Comparison of ENCODE assay signal across 26 cellular contexts in the genomic region with DNA sequence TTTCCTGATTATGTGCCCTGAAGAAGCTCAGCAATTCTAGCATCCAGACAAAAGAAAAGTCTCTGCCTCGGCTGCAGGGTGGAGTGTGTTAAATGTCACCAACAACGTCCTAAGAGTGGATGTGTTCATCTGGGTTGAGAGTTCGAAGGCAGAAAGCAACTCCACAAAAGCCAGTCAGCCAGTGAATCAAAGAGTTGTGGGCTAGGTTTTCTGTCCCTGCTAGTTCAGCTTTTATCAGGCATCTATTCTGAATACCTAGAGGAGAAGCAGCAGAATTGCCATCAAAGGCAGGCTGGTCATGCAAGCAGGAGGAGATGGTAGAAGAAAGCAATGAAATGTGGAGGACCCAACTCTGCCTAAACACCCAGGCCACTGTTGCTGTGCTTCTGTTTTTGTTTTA.
"Had no signal": no experiment of that assay in that cellular context is flagged by ENCODE, and none has a peak within 500 bp of the region (broad histone marks: within the 10 kb centered on the region; RNA-seq: fewer than 3 reads in every experiment).

No MANE protein-coding gene starts in this region.

- H3K4me3 ChIP-seq: ascending aorta, coronary artery, heart left ventricle, left lung, lower lobe of right lung, spleen, testis, transverse colon had no signal

- H3K27me3 Mint-ChIP-seq: brain had no signal

- H3K9me3 Mint-ChIP-seq: activated naive CD8-positive, alpha-beta T cell treated with anti-CD3 and anti-CD28 coated beads, Interleukin-2, amount 10 ng/mL, durations not matched to agents 7 days and 5 days; activated T-helper 2 cell treated with anti-CD3 and anti-CD28 coated beads, Interferon-gamma antibody, Interleukin-2, Interleukin-4, amounts not matched to agents 10 μg/mL and 5 μg/mL and 100 μg/mL, durations not matched to agents 14 hours and 24 hours and 36 hours; brain; effector memory CD8-positive, alpha-beta T cell; naive thymus-derived CD8-positive, alpha-beta T cell; T-helper 2 cell treated with Interferon-gamma antibody and Interleukin-4, amounts not matched to agents 5 μg/mL and 100 μg/mL, for 36 hours had no signal

- H3K27me3 ChIP-seq: ascending aorta, foreskin keratinocyte, heart left ventricle, left lung, spleen, testis, transverse colon had no signal

- DNase-seq: activated CD4-positive, alpha-beta T cell treated with anti-CD3 and anti-CD28 coated beads for 48 hours; activated CD4-positive, alpha-beta T cell treated with anti-CD3 and anti-CD28 coated beads, Interleukin-2, amount 50 U/mL, for 48 hours; activated CD4-positive, CD25-positive, alpha-beta regulatory T cell; activated CD8-positive, alpha-beta memory T cell treated with anti-CD3 and anti-CD28 coated beads, Interleukin-2, amount 10 ng/mL, durations not matched to agents 7 days and 5 days; activated naive CD8-positive, alpha-beta T cell treated with anti-CD3 and anti-CD28 coated beads, Interleukin-2, amount 10 ng/mL, durations not matched to agents 7 days and 5 days; activated T-cell treated with anti-CD3 and anti-CD28 coated beads, Interleukin-2, amount 50 U/mL, for 48 hours; effector memory CD8-positive, alpha-beta T cell; foreskin keratinocyte; heart left ventricle; left lung; lower lobe of right lung; mesenchymal stem cell; naive thymus-derived CD8-positive, alpha-beta T cell; posterior cingulate gyrus; right cardiac atrium; spleen; stimulated activated naive CD4-positive, alpha-beta T cell treated with Interleukin-2 at 50 U/mL for 16 hours; T-helper 1 cell; testis; transverse colon had no signal

- ATAC-seq: activated CD8-positive, alpha-beta memory T cell treated with anti-CD3 and anti-CD28 coated beads, Interleukin-2, amount 10 ng/mL, durations not matched to agents 7 days and 5 days; effector memory CD8-positive, alpha-beta T cell; foreskin keratinocyte; heart left ventricle; left lung; lower lobe of right lung; naive thymus-derived CD8-positive, alpha-beta T cell; right cardiac atrium had no signal

- H3K36me3 Mint-ChIP-seq: activated CD8-positive, alpha-beta memory T cell treated with anti-CD3 and anti-CD28 coated beads, Interleukin-2, amount 10 ng/mL, durations not matched to agents 7 days and 5 days; activated naive CD8-positive, alpha-beta T cell treated with anti-CD3 and anti-CD28 coated beads, Interleukin-2, amount 10 ng/mL, durations not matched to agents 7 days and 5 days; brain; naive thymus-derived CD8-positive, alpha-beta T cell had no signal

- H3K9me3 ChIP-seq: ascending aorta, heart left ventricle, left lung, lower lobe of right lung, spleen, testis, transverse colon had no signal

- H3K27ac ChIP-seq: ascending aorta, coronary artery, foreskin keratinocyte, heart left ventricle, left lung, lower lobe of right lung, spleen, testis, transverse colon had no signal

- H3K4me1 ChIP-seq: ascending aorta, foreskin keratinocyte, left lung, testis, transverse colon had no signal

- H3K27ac Mint-ChIP-seq: activated CD8-positive, alpha-beta memory T cell treated with anti-CD3 and anti-CD28 coated beads, Interleukin-2, amount 10 ng/mL, durations not matched to agents 7 days and 5 days; activated naive CD8-positive, alpha-beta T cell treated with anti-CD3 and anti-CD28 coated beads, Interleukin-2, amount 10 ng/mL, durations not matched to agents 7 days and 5 days; activated T-helper 2 cell treated with anti-CD3 and anti-CD28 coated beads, Interferon-gamma antibody, Interleukin-2, Interleukin-4, amounts not matched to agents 10 μg/mL and 5 μg/mL and 100 μg/mL, durations not matched to agents 14 hours and 24 hours and 36 hours; effector memory CD8-positive, alpha-beta T cell; naive thymus-derived CD8-positive, alpha-beta T cell; T-helper 2 cell treated with Interferon-gamma antibody and Interleukin-4, amounts not matched to agents 5 μg/mL and 100 μg/mL, for 36 hours had no signal

- H3K4me3 Mint-ChIP-seq: activated CD8-positive, alpha-beta memory T cell treated with anti-CD3 and anti-CD28 coated beads, Interleukin-2, amount 10 ng/mL, durations not matched to agents 7 days and 5 days; activated naive CD8-positive, alpha-beta T cell treated with anti-CD3 and anti-CD28 coated beads, Interleukin-2, amount 10 ng/mL, durations not matched to agents 7 days and 5 days; brain; effector memory CD8-positive, alpha-beta T cell; naive thymus-derived CD8-positive, alpha-beta T cell; neural crest cell; T-helper 2 cell treated with Interferon-gamma antibody and Interleukin-4, amounts not matched to agents 5 μg/mL and 100 μg/mL, for 36 hours had no signal

- H3K4me1 Mint-ChIP-seq: naive thymus-derived CD8-positive, alpha-beta T cell had no signal

- H3K36me3 ChIP-seq: ascending aorta, heart left ventricle, left lung, lower lobe of right lung, spleen, transverse colon had no signal
